In genomic region chr6:8064638-8065518, GRCh38 we compare ENCODE assay signal across 8 cellular contexts. TPM values are rescaled to one million over a fixed set of nuclear protein-coding genes. Genes with fewer than 3 reads are reported as not detected.
A peak's percentile ranks its signal among the peaks of the same experiment; 100 is the strongest.
DNase-seq lines count a peak whose midpoint lies in the region; FAIRE-seq and TF ChIP-seq lines count a peak whose summit lies in the region.

No MANE protein-coding gene starts in this region.

- H3K4me1 ChIP-seq in Karpas-422 (ENCODE audit: low read length) (peaks cover 34% of the 10 kb centered on the region), colonic mucosa (peaks cover 4% of the 10 kb centered on the region)

- H4K20me1 ChIP-seq in Karpas-422 (ENCODE audit: insufficient read depth, low read depth, low read length) = no peaks in the 10 kb centered on the region

- peak overlapping the region; percentile 97 for H2AFZ ChIP-seq in Karpas-422 (ENCODE audit: low read length)

- H3K36me3 ChIP-seq in Karpas-422 (ENCODE audit: insufficient read depth, low read length) = peaks cover 16% of the 10 kb centered on the region; the same call in 1 of the 2 replicates
- no peaks in the 10 kb centered on the region for H3K36me3 ChIP-seq in colonic mucosa

- intact Hi-C loops in colonic mucosa (cut with DNase I) = loop anchor here (10.0 kb wide), 1 partner anchor 160 kb away; no protein-coding TSS in a partner anchor

- DNase-seq in Karpas-422 (peak; percentile 48), colonic mucosa (no peak), neural crest cell (ENCODE audit: low read depth, low spot score) (no peak), NCI-H748 (lab: John Stamatoyannopoulos, UW; ENCODE audit: unreplicated experiment) (no peak), urothelium cell line (ENCODE audit: low spot score) (no peak), amniotic stem cell (lab: John Stamatoyannopoulos, UW) (no peak), Ammon's horn (ENCODE audit: low spot score) (no peak)

- peak overlapping the region; percentile 25; the same call in 1 of the 2 replicates for H3K27ac ChIP-seq in Karpas-422 (ENCODE audit: low read length)
- peak overlapping the region; percentile 85 for H3K27ac ChIP-seq in colonic mucosa

- peaks cover 14% of the 10 kb centered on the region for H3K4me1 Mint-ChIP-seq in neural crest cell

- peak overlapping the region; percentile 90 for H3K27ac Mint-ChIP-seq in neural crest cell (ENCODE audit: unreplicated experiment)

- peaks cover 2% of the 10 kb centered on the region for H3K9me3 Mint-ChIP-seq in neural crest cell

- H3K79me2 ChIP-seq in Karpas-422 (ENCODE audit: low read length) = peaks cover 31% of the 10 kb centered on the region

- H3K4me3 ChIP-seq in GM08714 (ENCODE audit: low read length) (peak overlapping the region; percentile 3; the same call in 1 of the 2 replicates), Karpas-422 (ENCODE audit: low read length) (peak overlapping the region; percentile 94), colonic mucosa (peak overlapping the region; percentile 83)

- FAIRE-seq in urothelium cell line (lab: Jason Lieb, UNC) = no peak

- H3K27me3 ChIP-seq in Karpas-422 (ENCODE audit: low read length) = no peaks in the 10 kb centered on the region
- H3K27me3 ChIP-seq in colonic mucosa = no peaks in the 10 kb centered on the region

- no peak for TF ChIP-seq CTCF in colonic mucosa (IDR thresholded peaks at IDR 0.05)
- TF ChIP-seq CTCF in neural crest cell (conservative IDR thresholded peaks at IDR 0.05) = no peak

- H3K4me3 Mint-ChIP-seq in neural crest cell = peak overlapping the region; percentile 98

- H3K9ac ChIP-seq in Karpas-422 (ENCODE audit: low read length) (peak overlapping the region; percentile 55), colonic mucosa (ENCODE audit: low read depth in 2 of 2, low read length in 2 of 2) (peak overlapping the region in 1 of 2 donors; percentile 93)

- H3K9me3 ChIP-seq in Karpas-422 (ENCODE audit: low read length) (no peaks in the 10 kb centered on the region), colonic mucosa (no peaks in the 10 kb centered on the region)

- H3K4me2 ChIP-seq in Karpas-422 (ENCODE audit: low read depth, low read length, poor library complexity, severe bottlenecking) = peak overlapping the region; percentile 98

- H3K9me2 ChIP-seq in Karpas-422 (replicated peaks; ENCODE audit: insufficient read depth, low read length) = peaks cover 9% of the 10 kb centered on the region; the same call in 1 of the 2 replicates

- H3K27me3 Mint-ChIP-seq in neural crest cell (ENCODE audit: low read depth) = no peaks in the 10 kb centered on the region

- no peaks in the 10 kb centered on the region for H3K36me3 Mint-ChIP-seq in neural crest cell (ENCODE audit: low read depth)

RNA-seq across cellular contexts. Expression of gene BLOC1S5, which starts 0.7 kb away (rescaled TPM):
- 21.0 and 24.9 TPM in 2 replicates for total RNA-seq in Karpas-422 (2014; rRNA removed; shearing (Covaris generic); ENCODE audit: low replicate concordance)
- total RNA-seq in colonic mucosa = 10 to 100 TPM; 10.3 to 14.1 TPM
- total RNA-seq in neural crest cell = 21.9 and 23.2 TPM in 2 replicates

RNA-seq across cellular contexts. Expression of gene EEF1E1, which starts 37.5 kb away (rescaled TPM):
- total RNA-seq in Karpas-422 (2014; rRNA removed; shearing (Covaris generic); ENCODE audit: low replicate concordance) = 51.3 and 74.9 TPM in 2 replicates
- total RNA-seq in colonic mucosa = 10 to 100 TPM in 1 of 2 donors, 1 to 10 TPM in 1; 9.8 to 21.7 TPM
- total RNA-seq in neural crest cell = 49.9 and 53.2 TPM in 2 replicates

Comparison
In these comparisons a context has a peak if more than half of its experiments do, and no peak if none do; other contexts are left out.
1. H3K4me3 ChIP-seq: peak in every context shown above with its lines; median percentile 94 in Karpas-422; 83 in colonic mucosa; 3 in GM08714.